22 cellular contexts compared by ENCODE assay signal in genomic region chr5:103336967-103337366, GRCh38.
"Had no signal": no experiment of that assay in that cellular context is flagged by ENCODE, and none has a peak within 500 bp of the region (broad histone marks: within the 10 kb centered on the region; RNA-seq: fewer than 3 reads in every experiment).

No MANE protein-coding gene starts in this region.

- H3K4me2 ChIP-seq: hepatocyte, neural progenitor cell had no signal

- H3K4me3 ChIP-seq: hepatocyte, left ventricle myocardium inferior, lung, neural progenitor cell, right atrium auricular region, spleen, suprapubic skin, thoracic aorta, tibial artery, uterus had no signal

- H3K9ac ChIP-seq: neural progenitor cell had no signal

- H2AFZ ChIP-seq: hepatocyte had no signal

- ATAC-seq: natural killer cell; sciatic nerve; stimulated activated effector memory CD8-positive, alpha-beta T cell treated with anti-CD3 and anti-CD28 coated beads, Interleukin-12 subunit alpha, Interleukin-12 subunit beta, amount 100 ng/mL, for 72 hours had no signal

- H3K27ac ChIP-seq: hepatocyte, left ventricle myocardium inferior, neural progenitor cell, neutrophil, right atrium auricular region, spleen, suprapubic skin, thoracic aorta, tibial artery, uterus had no signal

- H3K9me3 ChIP-seq: neutrophil, thoracic aorta, tibial artery, uterus had no signal

- H3K27me3 ChIP-seq: hepatocyte, neural progenitor cell, neutrophil, right atrium auricular region, spleen, suprapubic skin, tibial artery, uterus had no signal

- DNase-seq: islet precursor cell; left ventricle myocardium inferior; mesendoderm; naive B cell; natural killer cell; nephron progenitor cell; occipital lobe; small intestine; spleen; stimulated activated CD4-positive, alpha-beta T cell treated with anti-CD3 and anti-CD28 coated beads, Interleukin-4, amount 100 ng/mL, for 24 hours; stimulated activated naive CD4-positive, alpha-beta T cell; tibial artery; uterus had no signal

- H3K36me3 ChIP-seq: left ventricle myocardium inferior, neural progenitor cell, neutrophil, right atrium auricular region, spleen, suprapubic skin, thoracic aorta, tibial artery, uterus had no signal

- H3K4me1 ChIP-seq: left ventricle myocardium inferior, neural progenitor cell, right atrium auricular region, spleen, suprapubic skin, tibial artery, uterus had no signal

- H3K79me2 ChIP-seq: hepatocyte had no signal
